In the genomic region with DNA sequence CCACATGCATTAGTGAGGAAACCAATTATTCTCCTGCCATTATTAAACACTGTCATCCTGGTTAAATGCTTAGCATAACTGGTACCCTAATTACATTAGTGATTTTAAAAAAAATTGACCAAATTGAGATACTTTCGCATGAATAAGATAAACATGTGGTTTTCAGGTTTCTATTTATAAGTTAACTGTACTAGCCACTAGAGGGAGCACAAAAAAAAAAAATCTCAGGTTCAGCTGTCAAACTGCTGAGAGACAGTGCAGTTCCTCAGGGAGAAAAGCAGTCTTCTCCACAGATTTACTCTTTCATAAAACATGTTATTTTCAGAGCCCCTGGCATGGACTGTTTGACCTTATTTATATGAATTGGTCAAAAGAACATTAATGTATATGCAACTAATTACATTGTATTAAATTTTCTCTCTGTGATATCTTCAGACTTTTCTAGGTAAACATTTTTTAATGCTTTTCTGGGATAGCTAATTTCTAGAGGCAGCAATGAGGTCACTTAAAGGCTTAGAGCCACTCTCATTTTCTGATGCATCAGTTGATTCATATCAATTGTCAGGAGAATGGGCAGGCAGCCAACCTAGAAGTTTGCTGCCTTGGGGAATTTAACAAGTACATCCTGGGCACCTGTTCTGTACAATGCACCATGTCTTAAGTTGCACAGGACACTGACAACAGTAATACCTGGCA, we compare ENCODE assay signal across 9 cellular contexts.
A peak's percentile ranks its signal among the peaks of the same experiment; 100 is the strongest.
DNase-seq lines count a peak whose midpoint lies in the region; ATAC-seq and TF ChIP-seq lines count a peak whose summit lies in the region.
"Had no signal": no experiment of that assay in that cellular context is flagged by ENCODE, and none has a peak within 500 bp of the region (broad histone marks: within the 10 kb centered on the region; RNA-seq: fewer than 3 reads in every experiment).

No MANE protein-coding gene starts in this region.

- H3K4me3 Mint-ChIP-seq in Calu3 (ENCODE audit: low read depth, unreplicated experiment): no peak overlapping the region
- no peak overlapping the region for H3K4me3 Mint-ChIP-seq in endothelial cell (ENCODE audit: unreplicated experiment)
- H3K4me3 Mint-ChIP-seq in naive B cell: no peak overlapping the region
- no peak overlapping the region for H3K4me3 Mint-ChIP-seq in activated CD4-positive, alpha-beta memory T cell treated with anti-CD3 and anti-CD28 coated beads for 36 hours
- no peak overlapping the region for H3K4me3 Mint-ChIP-seq in activated T-helper 1 cell treated with anti-CD3 and anti-CD28 coated beads, Interleukin-12 subunit alpha, Interleukin-12 subunit beta, Interleukin-2, Interleukin-4 antibody, amounts not matched to agents 30 ng/mL and 10 ng/mL and 1 ng/mL, durations not matched to agents 14 hours and 24 hours and 36 hours
- H3K4me3 Mint-ChIP-seq: naive thymus-derived CD8-positive, alpha-beta T cell had no signal

- no peak overlapping the region for H3K4me2 ChIP-seq in PC-9

- BruUV-seq in Calu3 (replicated peaks; lab: Mats Ljungman, UMichigan) (no TSS peak), PC-9 (replicated peaks; lab: Mats Ljungman, UMichigan) (no TSS peak)

- intact Hi-C loops in Calu3 (cut with micrococcal nuclease; ENCODE audit: unreplicated experiment) (loop anchor here (1.0 kb wide), 1 partner anchor 221 kb away; no protein-coding TSS in a partner anchor), PC-9 (cut with micrococcal nuclease; ENCODE audit: unreplicated experiment) (loop anchor here (1.0 kb wide), 1 partner anchor 221 kb away; no protein-coding TSS in a partner anchor)
- intact Hi-C loops in activated CD4-positive, alpha-beta memory T cell treated with anti-CD3 and anti-CD28 coated beads for 36 hours (cut with micrococcal nuclease): loop anchor here (1.0 to 5.0 kb wide), 2 partner anchors 168 to 221 kb away; a partner anchor contains a TSS
- intact Hi-C loops in activated T-helper 1 cell treated with anti-CD3 and anti-CD28 coated beads, Interleukin-12 subunit alpha, Interleukin-12 subunit beta, Interleukin-2, Interleukin-4 antibody, amounts not matched to agents 30 ng/mL and 10 ng/mL and 1 ng/mL, durations not matched to agents 14 hours and 24 hours and 36 hours (cut with micrococcal nuclease): loop anchor here (1.0 kb wide), 1 partner anchor 167 kb away; a partner anchor contains a TSS

- CTCF ChIA-PET in Calu3 (lab: Charles Lee): interaction anchor here (0.7 to 1.3 kb wide), 3 partner anchors 172 to 936 kb away, joined by 3 to 6 read pairs (median 5); no protein-coding TSS in a partner anchor
- CTCF ChIA-PET in PC-9 (lab: Charles Lee): interaction anchor here (0.6 to 1.0 kb wide), 2 partner anchors 217 to 579 kb away, joined by 3 to 10 read pairs; no protein-coding TSS in a partner anchor
- CTCF ChIA-PET in activated CD4-positive, alpha-beta memory T cell treated with anti-CD3 and anti-CD28 coated beads for 36 hours (lab: Charles Lee): interaction anchor here (0.5 to 2.5 kb wide), 15 partner anchors 9 to 862 kb away, joined by 3 to 22 read pairs (median 4); a partner anchor contains a TSS

- TF ChIP-seq CTCF in Calu3 (IDR thresholded peaks at IDR 0.05; ENCODE audit: unreplicated experiment) (peak; percentile 22), PC-9 (conservative IDR thresholded peaks at IDR 0.05) (peak; percentile 74), endothelial cell (IDR thresholded peaks at IDR 0.05; ENCODE audit: unreplicated experiment) (peak; percentile 88)

- H3K9me3 Mint-ChIP-seq in Calu3 (ENCODE audit: low read depth, unreplicated experiment): no peaks in the 10 kb centered on the region
- H3K9me3 Mint-ChIP-seq in endothelial cell (ENCODE audit: unreplicated experiment): no peaks in the 10 kb centered on the region
- H3K9me3 Mint-ChIP-seq in naive B cell: no peaks in the 10 kb centered on the region
- H3K9me3 Mint-ChIP-seq in activated CD4-positive, alpha-beta memory T cell treated with anti-CD3 and anti-CD28 coated beads for 36 hours: no peaks in the 10 kb centered on the region
- no peaks in the 10 kb centered on the region for H3K9me3 Mint-ChIP-seq in activated T-helper 1 cell treated with anti-CD3 and anti-CD28 coated beads, Interleukin-12 subunit alpha, Interleukin-12 subunit beta, Interleukin-2, Interleukin-4 antibody, amounts not matched to agents 30 ng/mL and 10 ng/mL and 1 ng/mL, durations not matched to agents 14 hours and 24 hours and 36 hours
- H3K9me3 Mint-ChIP-seq: naive thymus-derived CD8-positive, alpha-beta T cell had no signal

- H3K27me3 Mint-ChIP-seq in Calu3 (ENCODE audit: unreplicated experiment) (no peaks in the 10 kb centered on the region), endothelial cell (ENCODE audit: unreplicated experiment) (no peaks in the 10 kb centered on the region), naive B cell (no peaks in the 10 kb centered on the region)
- H3K27me3 Mint-ChIP-seq in activated CD4-positive, alpha-beta memory T cell treated with anti-CD3 and anti-CD28 coated beads for 36 hours: peaks cover 4% of the 10 kb centered on the region
- H3K27me3 Mint-ChIP-seq in activated T-helper 1 cell treated with anti-CD3 and anti-CD28 coated beads, Interleukin-12 subunit alpha, Interleukin-12 subunit beta, Interleukin-2, Interleukin-4 antibody, amounts not matched to agents 30 ng/mL and 10 ng/mL and 1 ng/mL, durations not matched to agents 14 hours and 24 hours and 36 hours (ENCODE audit: insufficient read depth): peaks cover 5% of the 10 kb centered on the region

- H3K36me3 Mint-ChIP-seq in Calu3 (ENCODE audit: insufficient read depth, unreplicated experiment) (no peaks in the 10 kb centered on the region), endothelial cell (ENCODE audit: low read depth, unreplicated experiment) (peaks cover 10% of the 10 kb centered on the region), naive B cell (no peaks in the 10 kb centered on the region)
- no peaks in the 10 kb centered on the region for H3K36me3 Mint-ChIP-seq in activated CD4-positive, alpha-beta memory T cell treated with anti-CD3 and anti-CD28 coated beads for 36 hours
- no peaks in the 10 kb centered on the region for H3K36me3 Mint-ChIP-seq in activated T-helper 1 cell treated with anti-CD3 and anti-CD28 coated beads, Interleukin-12 subunit alpha, Interleukin-12 subunit beta, Interleukin-2, Interleukin-4 antibody, amounts not matched to agents 30 ng/mL and 10 ng/mL and 1 ng/mL, durations not matched to agents 14 hours and 24 hours and 36 hours (ENCODE audit: low read depth)
- H3K36me3 Mint-ChIP-seq: naive thymus-derived CD8-positive, alpha-beta T cell had no signal

- POLR2A ChIA-PET in PC-9 (lab: Charles Lee; ENCODE audit: unreplicated experiment): no interaction called here
- POLR2A ChIA-PET in activated CD4-positive, alpha-beta memory T cell treated with anti-CD3 and anti-CD28 coated beads for 36 hours (lab: Charles Lee): no interaction called here

- no peaks in the 10 kb centered on the region for H3K36me3 ChIP-seq in PC-9 (ENCODE audit: low read depth)

- no peaks in the 10 kb centered on the region for H3K9me3 ChIP-seq in PC-9 (ENCODE audit: insufficient read depth, low read depth)

- DNase-seq in Calu3 (peak; percentile 1), HPDE6-E6E7 (ENCODE audit: extremely low spot score) (peak; percentile 29), PC-9 (no peak), endothelial cell (ENCODE audit: low spot score) (no peak), naive B cell (peak; percentile 4)
- no peak for DNase-seq in activated CD4-positive, alpha-beta memory T cell treated with anti-CD3 and anti-CD28 coated beads for 36 hours
- DNase-seq in activated T-helper 1 cell treated with anti-CD3 and anti-CD28 coated beads, Interleukin-12 subunit alpha, Interleukin-12 subunit beta, Interleukin-2, Interleukin-4 antibody, amounts not matched to agents 30 ng/mL and 10 ng/mL and 1 ng/mL, durations not matched to agents 14 hours and 24 hours and 36 hours (ENCODE audit: low spot score): no peak

- H2AFZ ChIP-seq in PC-9: no peak overlapping the region

- no peak overlapping the region for H3K27ac Mint-ChIP-seq in Calu3 (ENCODE audit: unreplicated experiment)
- no peak overlapping the region for H3K27ac Mint-ChIP-seq in endothelial cell (ENCODE audit: unreplicated experiment)
- H3K27ac Mint-ChIP-seq in naive B cell: no peak overlapping the region
- no peak overlapping the region for H3K27ac Mint-ChIP-seq in activated CD4-positive, alpha-beta memory T cell treated with anti-CD3 and anti-CD28 coated beads for 36 hours
- H3K27ac Mint-ChIP-seq in activated T-helper 1 cell treated with anti-CD3 and anti-CD28 coated beads, Interleukin-12 subunit alpha, Interleukin-12 subunit beta, Interleukin-2, Interleukin-4 antibody, amounts not matched to agents 30 ng/mL and 10 ng/mL and 1 ng/mL, durations not matched to agents 14 hours and 24 hours and 36 hours: no peak overlapping the region
- H3K27ac Mint-ChIP-seq: naive thymus-derived CD8-positive, alpha-beta T cell had no signal

- H3K9me2 ChIP-seq in PC-9 (ENCODE audit: insufficient read depth): no peaks in the 10 kb centered on the region

- no peaks in the 10 kb centered on the region for H3K27me3 ChIP-seq in PC-9 (ENCODE audit: insufficient read depth, low read depth)

- H3K79me2 ChIP-seq in PC-9 (ENCODE audit: low read depth): no peaks in the 10 kb centered on the region

- no peak overlapping the region for H3K27ac ChIP-seq in PC-9

- no peaks in the 10 kb centered on the region for H3K4me1 ChIP-seq in PC-9 (replicated peaks; ENCODE audit: insufficient read depth)

- H3K4me3 ChIP-seq in PC-9: no peak overlapping the region

- peak; percentile 79 for ATAC-seq in GM19395 (IDR thresholded peaks at IDR 0.05; ENCODE audit: unreplicated experiment)
- no peak for ATAC-seq in naive B cell (ENCODE audit: low read depth in 2 of 2)
- ATAC-seq: naive thymus-derived CD8-positive, alpha-beta T cell had no signal

- H4K20me1 ChIP-seq in PC-9 (ENCODE audit: insufficient read depth): no peaks in the 10 kb centered on the region

- no peaks in the 10 kb centered on the region for H3K4me1 Mint-ChIP-seq in Calu3 (ENCODE audit: low read depth, unreplicated experiment)
- peaks cover 5% of the 10 kb centered on the region for H3K4me1 Mint-ChIP-seq in endothelial cell (ENCODE audit: unreplicated experiment)
- H3K4me1 Mint-ChIP-seq in naive B cell: peaks cover 0 to 4% (median 0%) of the 10 kb centered on the region in 3 donors
- H3K4me1 Mint-ChIP-seq in activated CD4-positive, alpha-beta memory T cell treated with anti-CD3 and anti-CD28 coated beads for 36 hours (ENCODE audit: low read depth): no peaks in the 10 kb centered on the region
- H3K4me1 Mint-ChIP-seq in activated T-helper 1 cell treated with anti-CD3 and anti-CD28 coated beads, Interleukin-12 subunit alpha, Interleukin-12 subunit beta, Interleukin-2, Interleukin-4 antibody, amounts not matched to agents 30 ng/mL and 10 ng/mL and 1 ng/mL, durations not matched to agents 14 hours and 24 hours and 36 hours (ENCODE audit: low read depth): no peaks in the 10 kb centered on the region
- H3K4me1 Mint-ChIP-seq: naive thymus-derived CD8-positive, alpha-beta T cell had no signal

- no peaks in the 10 kb centered on the region; the same call in 1 of the 2 replicates for H3F3A ChIP-seq in PC-9 (ENCODE audit: insufficient read depth, low read depth)

Comparison
In these comparisons a context has a peak if more than half of its experiments do, and no peak if none do; other contexts are left out.
1. DNase-seq: peak in Calu3 (single experiment), HPDE6-E6E7 (single experiment) and naive B cell (single experiment); none in PC-9 (0 of 2), endothelial cell (single experiment), activated CD4-positive, alpha-beta memory T cell treated with anti-CD3 and anti-CD28 coated beads for 36 hours (single experiment) and activated T-helper 1 cell treated with anti-CD3 and anti-CD28 coated beads, Interleukin-12 subunit alpha, Interleukin-12 subunit beta, Interleukin-2, Interleukin-4 antibody, amounts not matched to agents 30 ng/mL and 10 ng/mL and 1 ng/mL, durations not matched to agents 14 hours and 24 hours and 36 hours (single experiment).
2. CTCF ChIP-seq: peak in every context shown above with its lines; median percentile 88 in endothelial cell; 74 in PC-9; 22 in Calu3.